8 cellular contexts compared by ENCODE assay signal in genomic region chr3:50587806-50588758, GRCh38. TPM values are rescaled to one million over a fixed set of nuclear protein-coding genes. Genes with fewer than 3 reads are reported as not detected.
DNase-seq lines count a peak whose midpoint lies in the region; ATAC-seq and TF ChIP-seq lines count a peak whose summit lies in the region.

No MANE protein-coding gene starts in this region.

- intact Hi-C loops in esophagus muscularis mucosa (cut with DNase I), result no loop called here

- TF ChIP-seq POLR2A in esophagus muscularis mucosa (IDR thresholded peaks at IDR 0.05; ENCODE audit: low read depth), result no peak

- peaks cover 31 to 43% (median 37%) of the 10 kb centered on the region in 4 donors for H3K4me1 ChIP-seq in esophagus muscularis mucosa

- peaks cover 6% of the 10 kb centered on the region for H3K36me3 Mint-ChIP-seq in T-helper 17 cell (ENCODE audit: low read depth)
- H3K36me3 Mint-ChIP-seq in activated naive CD4-positive, alpha-beta T cell treated with anti-CD3 and anti-CD28 coated beads, Interleukin-2, amount 50 U/mL, for 24 hours, result peaks cover 8% of the 10 kb centered on the region

- peak overlapping the region; percentile 57 for H3K4me3 Mint-ChIP-seq in T-helper 17 cell
- peak overlapping the region; percentile 61 for H3K4me3 Mint-ChIP-seq in activated naive CD4-positive, alpha-beta T cell treated with anti-CD3 and anti-CD28 coated beads, Interleukin-2, amount 50 U/mL, for 24 hours

- H3K9me3 ChIP-seq in T-helper 17 cell (ENCODE audit: control insufficient read depth, low read length, poor library complexity, severe bottlenecking) (no peaks in the 10 kb centered on the region), esophagus muscularis mucosa (no peaks in the 10 kb centered on the region)

- no peak for TF ChIP-seq EP300 in esophagus muscularis mucosa (IDR thresholded peaks at IDR 0.05)

- no peaks in the 10 kb centered on the region for H3K27me3 Mint-ChIP-seq in T-helper 17 cell
- H3K27me3 Mint-ChIP-seq in activated naive CD4-positive, alpha-beta T cell treated with anti-CD3 and anti-CD28 coated beads, Interleukin-2, amount 50 U/mL, for 24 hours, result no peaks in the 10 kb centered on the region

- DNase-seq in T-helper 17 cell, result no peak
- DNase-seq in stimulated activated CD4-positive, alpha-beta T cell treated with anti-CD3 and anti-CD28 coated beads, Interleukin-1b, Interleukin-23, amount 100 ng/mL, for 48 hours, result peak; percentile 94
- no peak for DNase-seq in amniotic stem cell (lab: John Stamatoyannopoulos, UW)
- DNase-seq in esophagus muscularis mucosa (ENCODE audit: extremely low spot score), result no peak

- WGBS in esophagus muscularis mucosa, result 65% methylated on average over 16 of the region's 17 CpGs

- no peak overlapping the region for H3K27ac ChIP-seq in esophagus muscularis mucosa (replicated peaks in 1 of 4)

- TF ChIP-seq CTCF in esophagus muscularis mucosa (IDR thresholded peaks at IDR 0.05), result no peak

- no peak overlapping the region for H3K4me3 ChIP-seq in esophagus muscularis mucosa

- H3K4me1 Mint-ChIP-seq in T-helper 17 cell, result peaks cover 53% of the 10 kb centered on the region
- H3K4me1 Mint-ChIP-seq in activated naive CD4-positive, alpha-beta T cell treated with anti-CD3 and anti-CD28 coated beads, Interleukin-2, amount 50 U/mL, for 24 hours, result peaks cover 81% of the 10 kb centered on the region

- no peaks in the 10 kb centered on the region for H3K27me3 ChIP-seq in esophagus muscularis mucosa

- ATAC-seq in GM18861 (IDR thresholded peaks at IDR 0.05; ENCODE audit: unreplicated experiment) (peak; percentile 35), T-helper 17 cell (peak; percentile 38), HG03097 (IDR thresholded peaks at IDR 0.05; ENCODE audit: low FRiP score, unreplicated experiment) (no peak), esophagus mucosa (no peak)

- H3K36me3 ChIP-seq in esophagus muscularis mucosa, result peaks cover 0 to 14% (median 1%) of the 10 kb centered on the region in 4 donors

- peak overlapping the region; percentile 90 for H3K27ac Mint-ChIP-seq in T-helper 17 cell
- peak overlapping the region; percentile 89 for H3K27ac Mint-ChIP-seq in activated naive CD4-positive, alpha-beta T cell treated with anti-CD3 and anti-CD28 coated beads, Interleukin-2, amount 50 U/mL, for 24 hours

- H3K9me3 Mint-ChIP-seq in activated naive CD4-positive, alpha-beta T cell treated with anti-CD3 and anti-CD28 coated beads, Interleukin-2, amount 50 U/mL, for 24 hours, result no peaks in the 10 kb centered on the region

RNA-seq across cellular contexts. Expression of gene HEMK1, which starts 18.8 kb away (rescaled TPM):
- total RNA-seq in T-helper 17 cell (10 to 100 TPM; 22.7 to 25.1 TPM), esophagus muscularis mucosa (10 to 100 TPM in 1 of 4 donors, 1 to 10 TPM in 3; 4.6 to 10.6 (median 6.3) TPM), esophagus mucosa (11.0 TPM)

RNA-seq across cellular contexts. Expression of gene C3orf18, which starts 20.5 kb away (rescaled TPM):
- total RNA-seq in T-helper 17 cell (10 to 100 TPM; 15.0 to 17.1 TPM), esophagus muscularis mucosa (10 to 100 TPM; 13.6 to 23.8 (median 18.9) TPM), esophagus mucosa (0.68 TPM)

RNA-seq across cellular contexts. Expression of gene CISH, which starts 23.5 kb away (rescaled TPM):
- total RNA-seq in T-helper 17 cell (10 to 100 TPM; 28.3 to 63.4 TPM), esophagus muscularis mucosa (10 to 100 TPM in 1 of 4 donors, 1 to 10 TPM in 3; 1.7 to 26.7 (median 4.4) TPM), esophagus mucosa (4.8 TPM)

RNA-seq across cellular contexts. Expression of gene MAPKAPK3, which starts 28.9 kb away (rescaled TPM):
- total RNA-seq in T-helper 17 cell (10 to 100 TPM; 44.7 to 49.2 TPM), esophagus muscularis mucosa (10 to 100 TPM; 20.8 to 31.3 (median 27.2) TPM), esophagus mucosa (50.5 TPM)

Comparison
In these comparisons a context has a peak if more than half of its experiments do, and no peak if none do; other contexts are left out.
1. ATAC-seq: peak in GM18861 (single experiment) and T-helper 17 cell (single experiment); none in HG03097 (single experiment) and esophagus mucosa (single experiment).